8 cellular contexts compared by ENCODE assay signal in genomic region chr12:15629108-15629507, GRCh38.
DNase-seq lines count a peak whose midpoint lies in the region; ATAC-seq and TF ChIP-seq lines count a peak whose summit lies in the region.

No MANE protein-coding gene starts in this region.

- TF ChIP-seq CTCF in astrocyte of the cerebellum (IDR thresholded peaks at IDR 0.05; ENCODE audit: low read depth, low read length, missing control alignments) (no peak), kidney epithelial cell (IDR thresholded peaks at IDR 0.05; ENCODE audit: insufficient read depth, low read length, poor library complexity, severe bottlenecking) (no peak), tibial nerve (IDR thresholded peaks at IDR 0.05) (no peak)

- DNase-seq in AG20443 (ENCODE audit: low spot score) (peak; percentile 70), astrocyte of the cerebellum (ENCODE audit: low read depth) (peak; percentile 93), kidney epithelial cell (ENCODE audit: low read depth) (peak; percentile 83), tibial nerve (ENCODE audit: low spot score in 2 of 2) (peak; percentile 69 to 84), DMS114 treated with DMSO at 0.1 percent for 48 hours (lab: John Stamatoyannopoulos, UW; ENCODE audit: unreplicated experiment) (no peak)

- H3K4me3 ChIP-seq in astrocyte of the cerebellum (ENCODE audit: low read depth, low read length) (no peak overlapping the region), kidney epithelial cell (ENCODE audit: low read depth, low read length) (no peak overlapping the region), tibial nerve (no peak overlapping the region)

- H3K9me3 ChIP-seq in tibial nerve: no peaks in the 10 kb centered on the region

- no peak for TF ChIP-seq POLR2A in tibial nerve (IDR thresholded peaks at IDR 0.05)

- in situ Hi-C loops in astrocyte of the cerebellum (cut with HindIII; ENCODE audit: low sequenced_read_pairs): no loop called here

- TF ChIP-seq EP300 in tibial nerve (IDR thresholded peaks at IDR 0.05): peak; percentile 98

- peak overlapping the region; percentile 67 to 96 (median 90) for H3K27ac ChIP-seq in tibial nerve

- peak; percentile 75 for ATAC-seq in HG02798 (IDR thresholded peaks at IDR 0.05; ENCODE audit: poor library complexity, unreplicated experiment)
- ATAC-seq in HG03571 (IDR thresholded peaks at IDR 0.05; ENCODE audit: unreplicated experiment): no peak
- no peak for ATAC-seq in GM19035 (IDR thresholded peaks at IDR 0.05; ENCODE audit: unreplicated experiment)

- peaks cover 0 to 74% (median 35%) of the 10 kb centered on the region in 4 donors for H3K4me1 ChIP-seq in tibial nerve

- WGBS in tibial nerve, 2 donors: 1 to 7% methylated on average over 5 of the region's 5 CpGs

- H3K27me3 ChIP-seq in kidney epithelial cell (ENCODE audit: control insufficient read depth, insufficient read depth, low read length): no peaks in the 10 kb centered on the region
- no peaks in the 10 kb centered on the region for H3K27me3 ChIP-seq in tibial nerve

- no peaks in the 10 kb centered on the region for H3K36me3 ChIP-seq in kidney epithelial cell (ENCODE audit: control insufficient read depth, insufficient read depth, low read length)
- H3K36me3 ChIP-seq in tibial nerve: peaks cover 0 to 11% (median 0%) of the 10 kb centered on the region in 3 donors
